Comparison of ENCODE assay signal across 22 cellular contexts in the genomic region with DNA sequence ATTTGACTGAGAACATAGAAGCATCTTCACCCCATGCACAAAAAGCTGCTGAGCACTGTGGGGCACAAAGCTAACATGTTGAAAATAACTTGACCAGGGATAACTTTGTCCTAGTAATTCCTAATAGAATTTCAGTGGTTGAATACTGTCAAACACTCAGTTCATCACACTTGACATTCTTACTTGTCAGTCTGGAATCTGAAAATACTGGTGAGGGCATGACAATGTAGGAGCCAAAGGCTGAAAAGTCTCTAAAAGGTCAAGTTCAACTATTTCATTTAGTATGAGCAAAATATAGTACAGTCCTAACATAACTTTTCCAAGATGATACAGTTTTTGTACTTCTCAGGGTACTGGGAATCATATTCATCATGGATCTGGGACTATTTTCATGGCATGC.
"Had no signal": no experiment of that assay in that cellular context is flagged by ENCODE, and none has a peak within 500 bp of the region (broad histone marks: within the 10 kb centered on the region; RNA-seq: fewer than 3 reads in every experiment).

No MANE protein-coding gene starts in this region.

- H2AFZ ChIP-seq: hepatocyte had no signal

- H3K9me3 ChIP-seq: left ventricle myocardium inferior, pancreas, prostate gland, suprapubic skin, thoracic aorta, tibial artery, upper lobe of left lung, vagina had no signal

- H3K4me2 ChIP-seq: hepatocyte had no signal

- H3K4me1 ChIP-seq: left ventricle myocardium inferior, pancreas, prostate gland, suprapubic skin, tibial artery, upper lobe of left lung, vagina had no signal

- H3K27me3 ChIP-seq: hepatocyte, pancreas, suprapubic skin, tibial artery, upper lobe of left lung, vagina had no signal

- H3K79me2 ChIP-seq: hepatocyte had no signal

- DNase-seq: islet precursor cell; left ventricle myocardium inferior; mesendoderm; naive B cell; pancreas; posterior cingulate gyrus; retina; right cardiac atrium; stimulated activated CD4-positive, alpha-beta T cell treated with anti-CD3 and anti-CD28 coated beads, Interleukin-12 subunit alpha, Interleukin-12 subunit beta, amount 100 ng/mL, for 4 hours; stimulated activated CD4-positive, alpha-beta T cell treated with anti-CD3 and anti-CD28 coated beads, Interleukin-15, amount 100 ng/mL, for 24 hours; stimulated activated CD4-positive, alpha-beta T cell treated with anti-CD3 and anti-CD28 coated beads, Interleukin-2, amount 100 ng/mL, for 24 hours; stimulated activated CD4-positive, alpha-beta T cell treated with anti-CD3 and anti-CD28 coated beads, Interleukin-4, amount 100 ng/mL, for 1 hour; stimulated activated naive CD4-positive, alpha-beta T cell; tibial artery; upper lobe of left lung had no signal

- H3K27ac ChIP-seq: hepatocyte, left ventricle myocardium inferior, pancreas, prostate gland, skin epidermis, suprapubic skin, thoracic aorta, tibial artery, upper lobe of left lung, vagina had no signal

- H3K4me3 ChIP-seq: hepatocyte, left ventricle myocardium inferior, lung, pancreas, prostate gland, skin epidermis, suprapubic skin, thoracic aorta, tibial artery, upper lobe of left lung, vagina had no signal

- FAIRE-seq: pancreas had no signal

- H3K36me3 ChIP-seq: left ventricle myocardium inferior, pancreas, prostate gland, suprapubic skin, thoracic aorta, tibial artery, upper lobe of left lung, vagina had no signal
